ENCODE assay signal across 8 cellular contexts in the genomic region with DNA sequence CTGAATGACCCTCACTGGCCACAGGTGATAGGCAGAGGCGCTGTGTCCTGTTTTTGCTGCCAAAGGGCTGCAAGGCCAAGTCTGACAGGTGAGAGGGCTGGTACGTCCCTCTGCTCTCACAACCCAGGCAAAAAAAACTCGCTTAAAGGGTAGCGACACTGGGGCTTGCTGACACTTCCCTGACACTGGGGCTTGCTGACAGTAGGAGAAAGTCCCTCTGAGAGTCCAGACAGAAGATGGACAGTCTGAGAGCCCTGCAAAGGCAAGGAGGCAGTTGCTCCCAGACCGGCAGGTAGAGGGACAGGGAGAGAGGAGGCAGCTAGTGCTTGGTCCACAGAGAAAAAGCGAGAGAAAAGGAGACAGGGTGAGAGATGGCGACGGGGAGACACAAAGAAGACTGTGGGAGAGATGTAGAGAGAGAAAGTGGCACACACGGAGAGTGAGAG. TPM values are rescaled to one million over a fixed set of nuclear protein-coding genes. Genes with fewer than 3 reads are reported as not detected.
DNase-seq lines count a peak whose midpoint lies in the region; ATAC-seq, FAIRE-seq and TF ChIP-seq lines count a peak whose summit lies in the region.

No MANE protein-coding gene starts in this region.

- peaks cover 22% of the 10 kb centered on the region for H3F3A ChIP-seq in MM.1S (ENCODE audit: insufficient read depth, low read length)

- peak overlapping the region; percentile 80 for H2AFZ ChIP-seq in MM.1S (ENCODE audit: low read length)
- H2AFZ ChIP-seq in K562 (ENCODE audit: low read depth, low read length): peak overlapping the region; percentile 84

- H3K36me3 Mint-ChIP-seq in stimulated activated naive CD8-positive, alpha-beta T cell treated with anti-CD3 and anti-CD28 coated beads, Interleukin-15, Interleukin-2, amounts not matched to agents 100 ng/mL and 50 ng/mL, for 24 hours (ENCODE audit: low read depth): peaks cover 28% of the 10 kb centered on the region

- intact Hi-C loops in K562 (cut with micrococcal nuclease) (no loop called here), kidney (cut with DNase I) (no loop called here)

- CTCF ChIA-PET in K562 (lab: Yijun Ruan, JAX; ENCODE audit: low intra/inter-chr PET ratio): interaction anchor here (1.9 kb wide), 1 partner anchor 99 kb away, joined by 5 read pairs; no protein-coding TSS in a partner anchor

- H3K9ac ChIP-seq in MM.1S (ENCODE audit: low read length) (peak overlapping the region; percentile 49; the same call in 1 of the 2 replicates), K562 (ENCODE audit: insufficient read depth in 1 of 2, low read depth in 2 of 2, low read length in 2 of 2) (peak overlapping the region in 1 of 2 experiments; percentile 90; a peak in 2 of 4 replicates), kidney (ENCODE audit: low read length in 2 of 2) (peak overlapping the region; percentile 79 to 96)

- no peaks in the 10 kb centered on the region for H3K9me3 Mint-ChIP-seq in stimulated activated naive CD8-positive, alpha-beta T cell treated with anti-CD3 and anti-CD28 coated beads, Interleukin-15, Interleukin-2, amounts not matched to agents 100 ng/mL and 50 ng/mL, for 24 hours

- H3K4me1 ChIP-seq in MM.1S (ENCODE audit: low read length) (peaks cover 27% of the 10 kb centered on the region), K562 (replicated peaks in 1 of 2; ENCODE audit: control insufficient read depth in 2 of 2, insufficient read depth in 2 of 2, low read length in 2 of 2) (peaks cover 0 to 10% of the 10 kb centered on the region in 2 experiments; a peak in 3 of 5 replicates), kidney (ENCODE audit: control insufficient read depth in 1 of 2, insufficient read depth in 1 of 2, low read depth in 1 of 2, low read length in 2 of 2) (peaks cover 14 to 17% of the 10 kb centered on the region in 2 donors)

- DNase-seq in NCI-H2171 treated with DMSO at 0.1 percent for 48 hours (lab: John Stamatoyannopoulos, UW) (peak; percentile 27), NCI-H2171 (lab: John Stamatoyannopoulos, UW) (no peak), MM.1S (peak; percentile 33), K562 (ENCODE audit: extremely low read depth in 1 of 4, low spot score in 3 of 4) (no peak), kidney (no peak), EL (no peak)

- H3K4me1 Mint-ChIP-seq in stimulated activated naive CD8-positive, alpha-beta T cell treated with anti-CD3 and anti-CD28 coated beads, Interleukin-15, Interleukin-2, amounts not matched to agents 100 ng/mL and 50 ng/mL, for 24 hours (ENCODE audit: low read depth): peaks cover 47% of the 10 kb centered on the region

- H3K36me3 ChIP-seq in MM.1S (replicated peaks; ENCODE audit: insufficient read depth, low read length) (no peaks in the 10 kb centered on the region), K562 (ENCODE audit: control insufficient read depth, insufficient read depth, low read length) (no peaks in the 10 kb centered on the region), kidney (ENCODE audit: control insufficient read depth in 1 of 2, insufficient read depth in 2 of 2, low read length in 2 of 2) (no peaks in the 10 kb centered on the region)

- H3K4me3 Mint-ChIP-seq in stimulated activated naive CD8-positive, alpha-beta T cell treated with anti-CD3 and anti-CD28 coated beads, Interleukin-15, Interleukin-2, amounts not matched to agents 100 ng/mL and 50 ng/mL, for 24 hours: peak overlapping the region; percentile 93

- TF ChIP-seq CTCF in MM.1S (IDR thresholded peaks at IDR 0.05; ENCODE audit: low read length) (no peak; the same call in 1 of the 2 replicates), K562 (IDR thresholded peaks at IDR 0.05 in 2 of 3, conservative IDR thresholded peaks at IDR 0.05 in 1 of 3; ENCODE audit: insufficient read depth in 2 of 3, low read depth in 1 of 3, low read length in 3 of 3) (no peak), kidney (IDR thresholded peaks at IDR 0.05; ENCODE audit: borderline replicate concordance, extremely low read depth, insufficient read depth) (no peak)

- WGBS in K562 (ENCODE audit: insufficient coverage, low coverage, missing lambda C conversion rate): 13% methylated on average over 3 of the region's 9 CpGs

- H3K9me3 ChIP-seq in MM.1S (replicated peaks; ENCODE audit: insufficient read depth, low read length) (no peaks in the 10 kb centered on the region), K562 (replicated peaks; ENCODE audit: control insufficient read depth, insufficient read depth, low read depth, low read length) (no peaks in the 10 kb centered on the region), kidney (ENCODE audit: control insufficient read depth in 1 of 2, low read length in 2 of 2) (no peaks in the 10 kb centered on the region)

- H3K79me2 ChIP-seq in MM.1S (ENCODE audit: low read length) (peaks cover 18% of the 10 kb centered on the region; the same call in 1 of the 2 replicates), K562 (ENCODE audit: control insufficient read depth, insufficient read depth, low read length) (no peaks in the 10 kb centered on the region)

- BruUV-seq in K562 (replicated peaks; lab: Mats Ljungman, UMichigan): no TSS peak

- H3K27me3 Mint-ChIP-seq in stimulated activated naive CD8-positive, alpha-beta T cell treated with anti-CD3 and anti-CD28 coated beads, Interleukin-15, Interleukin-2, amounts not matched to agents 100 ng/mL and 50 ng/mL, for 24 hours: no peaks in the 10 kb centered on the region

- H3K9me1 ChIP-seq in K562 (ENCODE audit: control insufficient read depth, insufficient read depth, low read length): no peaks in the 10 kb centered on the region

- H3K27ac ChIP-seq in MM.1S (ENCODE audit: low read length) (peak overlapping the region; percentile 54; the same call in 1 of the 2 replicates), K562 (ENCODE audit: extremely low read depth, low read depth, low read length) (no peak overlapping the region), kidney (ENCODE audit: low read depth in 2 of 2, low read length in 2 of 2) (peak overlapping the region; percentile 68 to 88)

- no peak for TF ChIP-seq EP300 in K562 (IDR thresholded peaks at IDR 0.05; ENCODE audit: low read length)

- no peaks in the 10 kb centered on the region for H3K27me3 ChIP-seq in MM.1S (replicated peaks; ENCODE audit: insufficient read depth, low read length)
- H3K27me3 ChIP-seq in K562 (ENCODE audit: control insufficient read depth in 2 of 2, insufficient read depth in 2 of 2, low read length in 2 of 2): peaks cover 0 to 7% of the 10 kb centered on the region in 2 experiments; a peak in 2 of 5 replicates

- H3K9me2 ChIP-seq in MM.1S (replicated peaks; ENCODE audit: insufficient read depth, low read length): no peaks in the 10 kb centered on the region

- POLR2A ChIA-PET in K562 (lab: Yijun Ruan, JAX): interaction anchor here (0.8 to 1.0 kb wide), 2 partner anchors 14 to 22 kb away, joined by 4 read pairs; no protein-coding TSS in a partner anchor

- ATAC-seq in K562 (no peak), GM18870 (IDR thresholded peaks at IDR 0.05; ENCODE audit: unreplicated experiment) (no peak)

- peak overlapping the region; percentile 89 for H3K27ac Mint-ChIP-seq in stimulated activated naive CD8-positive, alpha-beta T cell treated with anti-CD3 and anti-CD28 coated beads, Interleukin-15, Interleukin-2, amounts not matched to agents 100 ng/mL and 50 ng/mL, for 24 hours

- TF ChIP-seq POLR2A in K562 (conservative IDR thresholded peaks at IDR 0.05): no peak

- H3K4me2 ChIP-seq in MM.1S (ENCODE audit: low read depth, low read length): peak overlapping the region; percentile 92
- peak overlapping the region; percentile 78 for H3K4me2 ChIP-seq in K562 (ENCODE audit: insufficient read depth, low read length)

- H4K20me1 ChIP-seq in MM.1S (ENCODE audit: insufficient read depth, low read length) (no peaks in the 10 kb centered on the region), K562 (replicated peaks; ENCODE audit: control insufficient read depth, insufficient read depth, low read length) (peaks cover 4% of the 10 kb centered on the region; the same call in 1 of the 2 replicates)

- no peak for FAIRE-seq in K562 (lab: Jason Lieb, UNC)
- no peak for FAIRE-seq in kidney (lab: Jason Lieb, UNC)

- in situ Hi-C loops in K562 (cut with MboI): no loop called here

- TF ChIP-seq RAD21 in K562 (CRISPR knock-in tag; conservative IDR thresholded peaks at IDR 0.05 in 1 of 2, IDR thresholded peaks at IDR 0.05 in 1 of 2): no peak

- H3K4me3 ChIP-seq in MM.1S (ENCODE audit: low read length): peak overlapping the region; percentile 87
- H3K4me3 ChIP-seq in K562: peak overlapping the region; percentile 46
- peak overlapping the region; percentile 96 to 99 for H3K4me3 ChIP-seq in kidney (ENCODE audit: low read length in 2 of 2)

TF ChIP-seq in K562, 482 proteins besides CTCF, POLR2A, EP300 and RAD21 (continues in another document):
- TF ChIP-seq, protein P1, sequence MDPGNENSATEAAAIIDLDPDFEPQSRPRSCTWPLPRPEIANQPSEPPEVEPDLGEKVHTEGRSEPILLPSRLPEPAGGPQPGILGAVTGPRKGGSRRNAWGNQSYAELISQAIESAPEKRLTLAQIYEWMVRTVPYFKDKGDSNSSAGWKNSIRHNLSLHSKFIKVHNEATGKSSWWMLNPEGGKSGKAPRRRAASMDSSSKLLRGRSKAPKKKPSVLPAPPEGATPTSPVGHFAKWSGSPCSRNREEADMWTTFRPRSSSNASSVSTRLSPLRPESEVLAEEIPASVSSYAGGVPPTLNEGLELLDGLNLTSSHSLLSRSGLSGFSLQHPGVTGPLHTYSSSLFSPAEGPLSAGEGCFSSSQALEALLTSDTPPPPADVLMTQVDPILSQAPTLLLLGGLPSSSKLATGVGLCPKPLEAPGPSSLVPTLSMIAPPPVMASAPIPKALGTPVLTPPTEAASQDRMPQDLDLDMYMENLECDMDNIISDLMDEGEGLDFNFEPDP (CRISPR knock-in tag; IDR thresholded peaks at IDR 0.05): no peak

RNA-seq across cellular contexts. Expression of a gene that starts 0.6 kb away (rescaled TPM):
- total RNA-seq in K562 (2011; cell fraction: chromatin; rRNA removed; ENCODE audit: low replicate concordance): 1.8 and 2.1 TPM in 2 replicates
- total RNA-seq in K562 (2011; cell fraction: nucleolus; rRNA removed): 0.67 and 1.3 TPM in 2 replicates
- total RNA-seq in K562 (2011; cell fraction: nucleoplasm; rRNA removed): 2.2 and 3.1 TPM in 2 replicates
- total RNA-seq in K562 (2014; rRNA removed) (0.77 and 1.7 TPM in 2 replicates), K562 (2014; rRNA removed; fragmentation: Illumina TruSeq; extraction: Trizol) (2.0 TPM in 2 replicates), K562 (2015; rRNA removed; fragmentation: Illumina TruSeq; extraction: Trizol) (2.2 and 3.3 TPM in 2 replicates), K562 (2021) (2.2 and 2.7 TPM in 2 replicates), kidney (56.3 TPM)
- polyA plus RNA-seq in K562 (2011; rRNA removed) (0.05 and 0.93 TPM in 2 replicates), K562 (2014; fragmentation: Illumina TruSeq; extraction: Trizol) (1.7 and 2.2 TPM in 2 replicates), K562 (2014; fragmentation: Nextera tagmentation; extraction: Ambion mirVana) (1 to 10 TPM in 1 of 2 experiments, under 1 TPM in 1; 0.94 to 1.3 TPM), K562 (2014; rRNA removed) (1.4 and 1.7 TPM in 2 replicates), kidney (ENCODE audit: insufficient read depth, low read depth, low replicate concordance) (25.8 TPM)
- 0.13 and 0.46 TPM in 2 replicates for polyA plus RNA-seq in K562 (2011; cell fraction: cytosol; rRNA removed)
- polyA plus RNA-seq in K562 (2011; cell fraction: nucleus; rRNA removed): 0.03 and 0.90 TPM in 2 replicates
- polyA plus RNA-seq in K562 (2012): 2.1 and 2.3 TPM in 2 replicates
- polyA minus RNA-seq in K562 (2011; rRNA and poly(A)+ RNA removed): 0.48 and 1.2 TPM in 2 replicates
- 0.67 TPM in 1 of 2 replicates, not detected in the other for polyA minus RNA-seq in K562 (2011; cell fraction: cytosol; rRNA and poly(A)+ RNA removed)
- polyA minus RNA-seq in K562 (2011; cell fraction: nucleus; rRNA and poly(A)+ RNA removed): 0.89 and 1.1 TPM in 2 replicates

Comparison
In these comparisons a context has a peak if more than half of its experiments do, and no peak if none do; other contexts are left out.
1. DNase-seq: peak in NCI-H2171 treated with DMSO at 0.1 percent for 48 hours (single experiment) and MM.1S (single experiment); none in NCI-H2171 (single experiment), K562 (0 of 4), kidney (single experiment) and EL (single experiment).
2. H3K4me3 ChIP-seq: peak in every context shown above with its lines; median percentile 98 in kidney; 87 in MM.1S; 46 in K562.
3. RNA of a gene that starts 0.6 kb away (total RNA-seq): 56.3 TPM in kidney (single experiment); 0.67 to 3.3 TPM in K562; every median in the first group is over 10 times any median in the second.